8 cellular contexts compared by ENCODE assay signal in the genomic region with DNA sequence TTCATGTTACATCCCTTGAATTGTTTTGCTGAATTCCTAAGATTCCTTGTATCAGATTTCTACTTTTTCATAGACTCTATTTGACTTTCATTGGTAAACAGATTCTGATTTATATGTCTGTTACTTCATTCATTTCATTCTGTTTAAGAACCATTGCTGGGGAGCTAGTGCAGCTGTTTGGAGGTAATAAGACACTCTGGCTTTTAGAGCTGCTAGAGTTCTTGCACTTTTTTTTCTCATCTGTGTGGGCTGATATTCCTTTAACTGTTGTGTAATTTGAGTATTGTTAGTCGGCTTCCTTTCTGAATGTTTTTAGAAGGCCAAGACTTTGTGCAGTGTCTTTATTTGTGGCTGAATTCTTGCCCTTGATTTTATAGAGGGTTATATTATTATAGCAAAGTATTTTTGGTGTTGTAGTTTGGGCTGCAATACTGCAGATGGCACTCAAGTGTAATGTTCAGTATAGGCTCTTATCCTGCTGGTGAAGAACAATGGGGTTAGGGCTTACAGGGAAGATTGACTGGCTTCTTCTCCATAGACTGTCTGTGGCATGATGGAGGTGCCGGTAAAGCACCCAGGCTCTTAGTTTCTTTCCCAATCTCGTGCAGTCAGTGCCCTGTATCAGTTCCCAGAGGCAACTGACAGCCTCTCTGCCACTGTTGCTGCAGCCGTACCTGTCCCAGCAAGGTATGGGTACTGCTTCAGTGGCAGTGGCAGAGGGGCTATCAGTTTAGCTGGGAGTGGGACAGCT.
DNase-seq lines count a peak whose midpoint lies in the region; ATAC-seq, FAIRE-seq and TF ChIP-seq lines count a peak whose summit lies in the region.

No MANE protein-coding gene starts in this region.

- DNase-seq in DMS53 treated with DMSO at 0.1 percent for 48 hours (lab: John Stamatoyannopoulos, UW; ENCODE audit: unreplicated experiment) (peak; percentile 2), HS-5 (ENCODE audit: low read depth) (peak; percentile 14), SHP77 (lab: John Stamatoyannopoulos, UW) (peak; percentile 74 to 79), iPS-NIHi7 (ENCODE audit: extremely low spot score) (peak; percentile 74), NOMO-1 treated with DMSO at 0.1 percent for 48 hours (lab: John Stamatoyannopoulos, UW; ENCODE audit: unreplicated experiment) (no peak), GM12891 (ENCODE audit: insufficient read length, low spot score) (no peak)

- TF ChIP-seq POLR2A in GM12891 (IDR thresholded peaks at IDR 0.05; ENCODE audit: low read depth, low read length): no peak

- peak; percentile 82 for ATAC-seq in GM21381 (IDR thresholded peaks at IDR 0.05; ENCODE audit: unreplicated experiment)
- no peak for ATAC-seq in HG02970 (IDR thresholded peaks at IDR 0.05; ENCODE audit: low FRiP score, unreplicated experiment)

- FAIRE-seq in GM12891 (lab: Jason Lieb, UNC): no peak

TF ChIP-seq in GM12891, 5 proteins besides CTCF, POLR2A, EP300 and RAD21:
- TF ChIP-seq TAF1 (IDR thresholded peaks at IDR 0.05; ENCODE audit: low read depth, low read length) (no peak), POLR2AphosphoS5 (IDR thresholded peaks at IDR 0.05; ENCODE audit: low read depth, low read length) (no peak), POU2F2 (IDR thresholded peaks at IDR 0.05; ENCODE audit: low read depth, low read length) (no peak), PAX5 (IDR thresholded peaks at IDR 0.05; ENCODE audit: insufficient read depth, low read length, severe bottlenecking) (no peak), SPI1 (IDR thresholded peaks at IDR 0.05; ENCODE audit: low read depth, low read length) (no peak)

Comparison
In these comparisons a context has a peak if more than half of its experiments do, and no peak if none do; other contexts are left out.
1. DNase-seq: peak in DMS53 treated with DMSO at 0.1 percent for 48 hours (single experiment), HS-5 (single experiment), SHP77 (2 of 2) and iPS-NIHi7 (single experiment); none in NOMO-1 treated with DMSO at 0.1 percent for 48 hours (single experiment) and GM12891 (single experiment).